In genomic region chr12:98593351-98594049, GRCh38 we compare ENCODE assay signal across 8 cellular contexts. TPM values are rescaled to one million over a fixed set of nuclear protein-coding genes. Genes with fewer than 3 reads are reported as not detected.
DNase-seq lines count a peak whose midpoint lies in the region; ATAC-seq, FAIRE-seq and TF ChIP-seq lines count a peak whose summit lies in the region.

SLC25A3 (plus strand) TSS chr12:98593686; CDS start chr12:98593979, 293 bp downstream.

- H3K4me3 Mint-ChIP-seq in natural killer cell treated with Interleukin-12 subunit alpha and Interleukin-12 subunit beta and Interleukin-15 and Interleukin-18, amount 100 ng/mL, for 72 hours: peak within 1 kb of the TSS; percentile 92

- peaks cover 56% of the 10 kb centered on the region for H3K79me2 ChIP-seq in Loucy (ENCODE audit: insufficient read depth, low read length)

- TF ChIP-seq CTCF in Loucy (conservative IDR thresholded peaks at IDR 0.05; ENCODE audit: low read length): no peak

- FAIRE-seq in H54 (lab: Jason Lieb, UNC): peak; percentile 91

- H3K4me3 ChIP-seq in Loucy (ENCODE audit: low read length, poor library complexity, severe bottlenecking): peak within 1 kb of the TSS; percentile 85

- H3K4me1 Mint-ChIP-seq in natural killer cell treated with Interleukin-12 subunit alpha and Interleukin-12 subunit beta and Interleukin-15 and Interleukin-18, amount 100 ng/mL, for 72 hours (ENCODE audit: low read depth in 2 of 2): peaks cover 27 to 32% of the 10 kb centered on the region in 2 donors

- peaks cover 31% of the 10 kb centered on the region for H3K36me3 ChIP-seq in Loucy (ENCODE audit: insufficient read depth, low read length)

- peaks cover 22% of the 10 kb centered on the region for H3K36me3 Mint-ChIP-seq in natural killer cell treated with Interleukin-12 subunit alpha and Interleukin-12 subunit beta and Interleukin-15 and Interleukin-18, amount 100 ng/mL, for 72 hours

- peaks cover 50% of the 10 kb centered on the region for H4K20me1 ChIP-seq in Loucy (ENCODE audit: insufficient read depth, low read length, poor library complexity, severe bottlenecking)

- H3K27me3 ChIP-seq in Loucy (ENCODE audit: insufficient read depth, low read length, poor library complexity, severe bottlenecking): peaks cover 6% of the 10 kb centered on the region

- H3K4me2 ChIP-seq in Loucy (ENCODE audit: low read depth, low read length, poor library complexity, severe bottlenecking): peak within 1 kb of the TSS; percentile 95

- TF ChIP-seq POLR2A in H54 (IDR thresholded peaks at IDR 0.05; ENCODE audit: low read depth, low read length): peak; percentile 98
- peak; percentile 100 for TF ChIP-seq POLR2A in Raji (IDR thresholded peaks at IDR 0.05; ENCODE audit: insufficient read depth, low read depth, low read length)

- H3K9ac ChIP-seq in Loucy (ENCODE audit: low read depth, low read length, poor library complexity, severe bottlenecking): peak within 1 kb of the TSS; percentile 99

- H3K4me1 ChIP-seq in Loucy (ENCODE audit: insufficient read depth, low read length, poor library complexity, severe bottlenecking): peaks cover 18% of the 10 kb centered on the region

- peak within 1 kb of the TSS; percentile 93 to 98 for H3K27ac Mint-ChIP-seq in natural killer cell treated with Interleukin-12 subunit alpha and Interleukin-12 subunit beta and Interleukin-15 and Interleukin-18, amount 100 ng/mL, for 72 hours

- no peaks in the 10 kb centered on the region for H3F3A ChIP-seq in Loucy (ENCODE audit: low read depth)

- H3K27me3 Mint-ChIP-seq in natural killer cell treated with Interleukin-12 subunit alpha and Interleukin-12 subunit beta and Interleukin-15 and Interleukin-18, amount 100 ng/mL, for 72 hours: no peaks in the 10 kb centered on the region

- H3K9me3 ChIP-seq in Loucy (ENCODE audit: insufficient read depth, low read depth, low read length): no peaks in the 10 kb centered on the region

- no peaks in the 10 kb centered on the region for H3K9me3 Mint-ChIP-seq in natural killer cell treated with Interleukin-12 subunit alpha and Interleukin-12 subunit beta and Interleukin-15 and Interleukin-18, amount 100 ng/mL, for 72 hours

- ATAC-seq in natural killer cell treated with Interleukin-12 subunit alpha and Interleukin-12 subunit beta and Interleukin-15 and Interleukin-18, amount 100 ng/mL, for 72 hours: peak; percentile 99 to 100
- peak; percentile 99 for ATAC-seq in stimulated activated naive CD8-positive, alpha-beta T cell treated with anti-CD3 and anti-CD28 coated beads, Interleukin-15, Interleukin-2, amounts not matched to agents 100 U/mL and 50 U/mL, for 24 hours

- H2AFZ ChIP-seq in Loucy (ENCODE audit: low read length): peak within 1 kb of the TSS; percentile 97

- no peaks in the 10 kb centered on the region for H3K9me2 ChIP-seq in Loucy (replicated peaks; ENCODE audit: low read depth, low read length)

- DNase-seq in EL (peak; percentile 97), H54 (ENCODE audit: insufficient read length, low spot score) (peak; percentile 91), fibroblast of peridontal ligament (ENCODE audit: extremely low read depth) (peak; percentile 98)
- DNase-seq in activated T-helper 9 cell treated with anti-CD3 and anti-CD28 coated beads, Interleukin-2, amount 50 U/mL, for 16 hours (ENCODE audit: low read depth): peak; percentile 91
- peak; percentile 95 for DNase-seq in natural killer cell treated with Interleukin-12 subunit alpha and Interleukin-12 subunit beta and Interleukin-15 and Interleukin-18, amount 100 ng/mL, for 72 hours (ENCODE audit: low spot score)
- DNase-seq in stimulated activated naive CD8-positive, alpha-beta T cell treated with anti-CD3 and anti-CD28 coated beads, Interleukin-15, Interleukin-2, amounts not matched to agents 100 U/mL and 50 U/mL, for 24 hours: peak; percentile 94

RNA-seq across cellular contexts. Expression of gene SLC25A3, which starts in this region (rescaled TPM):
- total RNA-seq in natural killer cell treated with Interleukin-12 subunit alpha and Interleukin-12 subunit beta and Interleukin-15 and Interleukin-18, amount 100 ng/mL, for 72 hours: 100 to 1,000 TPM; 444 to 571 TPM

Comparison
In these comparisons a context has a peak if more than half of its experiments do, and no peak if none do; other contexts are left out.
1. Peak in every context shown above with its lines: DNase-seq, ATAC-seq and H3K4me3 ChIP-seq.